ENCODE assay signal across 17 cellular contexts in the genomic region with DNA sequence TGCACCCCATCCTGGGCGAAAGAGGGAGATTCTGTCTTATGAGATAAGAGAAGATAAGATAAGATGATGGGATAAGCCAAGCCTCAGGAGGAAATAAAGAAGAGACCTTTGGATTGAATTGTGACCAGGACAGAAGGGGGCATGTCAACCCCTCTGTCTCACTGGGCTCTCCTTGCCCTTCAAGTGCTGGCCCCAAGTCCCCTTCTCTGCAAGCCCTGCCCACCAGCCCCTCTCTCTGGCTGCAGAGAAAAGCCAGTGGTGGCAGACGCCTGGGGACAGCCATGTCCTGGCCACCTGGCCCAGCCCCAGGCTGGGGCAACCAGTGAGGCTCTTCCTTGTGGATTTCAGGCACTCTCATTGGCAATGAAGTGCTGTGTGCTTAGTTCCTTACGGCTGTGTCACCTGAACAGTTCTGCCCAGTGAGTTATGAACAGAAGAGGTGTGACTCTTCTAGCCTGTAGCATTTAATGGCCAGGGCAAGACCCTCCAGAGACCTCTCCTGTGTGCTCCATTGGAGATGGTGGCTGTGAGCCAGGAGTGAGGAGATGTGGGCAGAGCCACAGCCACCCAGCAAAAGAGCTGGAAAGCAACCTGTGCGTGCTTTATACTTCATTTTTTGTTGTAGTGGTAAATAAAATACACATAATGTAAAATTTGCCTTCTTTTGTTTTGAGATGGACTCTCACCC. TPM values are rescaled to one million over a fixed set of nuclear protein-coding genes. Genes with fewer than 3 reads are reported as not detected.
A peak's percentile ranks its signal among the peaks of the same experiment; 100 is the strongest.
DNase-seq lines count a peak whose midpoint lies in the region; ATAC-seq and TF ChIP-seq lines count a peak whose summit lies in the region.
"Had no signal": no experiment of that assay in that cellular context is flagged by ENCODE, and none has a peak within 500 bp of the region (broad histone marks: within the 10 kb centered on the region; RNA-seq: fewer than 3 reads in every experiment).

No MANE protein-coding gene starts in this region.

- no peak overlapping the region for H2BK5ac ChIP-seq in IMR-90 (ENCODE audit: low read depth, low read length, poor library complexity, severe bottlenecking)

- no peak overlapping the region for H3K4me3 ChIP-seq in IMR-90 (ENCODE audit: insufficient read depth, low read depth, low read length)
- H3K4me3 ChIP-seq in left lung, result no peak overlapping the region
- H3K4me3 ChIP-seq in parathyroid adenoma (ENCODE audit: low read depth, low read length), result no peak overlapping the region
- H3K4me3 ChIP-seq: HAP-1, SJSA1 had no signal

- no peak overlapping the region for H3K56ac ChIP-seq in IMR-90 (ENCODE audit: extremely low read depth, insufficient read depth, low read length)

- H2AFZ ChIP-seq in IMR-90 (replicated peaks; ENCODE audit: low read length, poor library complexity) (no peak overlapping the region), parathyroid adenoma (peak overlapping the region; percentile 46)

- no peak for TF ChIP-seq POLR2A in IMR-90 (IDR thresholded peaks at IDR 0.05; ENCODE audit: low read depth, low read length)

- ATAC-seq in IMR-90 (ENCODE audit: low read depth) (no peak), left lung (peak; percentile 77)
- ATAC-seq: Panc1 had no signal

- POLR2A ChIA-PET in IMR-90 (lab: Charles Lee; ENCODE audit: unreplicated experiment) (no interaction called here), RWPE1 (lab: Yijun Ruan, JAX; ENCODE audit: low non-redundant PET) (no interaction called here)

- TF ChIP-seq RAD21 in IMR-90 (IDR thresholded peaks at IDR 0.05; ENCODE audit: low read length), result no peak

- no peak overlapping the region for H2AK5ac ChIP-seq in IMR-90 (ENCODE audit: low read depth, low read length)

- in situ Hi-C loops in IMR-90 (cut with MboI; ENCODE audit: low sequenced_read_pairs), result loop anchor here (5.0 kb wide), 1 partner anchor 46 kb away; no protein-coding TSS in a partner anchor

- no peaks in the 10 kb centered on the region for H3K36me3 ChIP-seq in IMR-90 (ENCODE audit: control insufficient read depth, insufficient read depth, low read length)
- no peaks in the 10 kb centered on the region for H3K36me3 ChIP-seq in left lung
- no peaks in the 10 kb centered on the region for H3K36me3 ChIP-seq in parathyroid adenoma (ENCODE audit: control insufficient read depth, insufficient read depth, low read length)
- H3K36me3 ChIP-seq: BE2C, HAP-1, SJSA1 had no signal

- no peak overlapping the region for H3K18ac ChIP-seq in IMR-90 (ENCODE audit: low read depth, low read length)

- H2BK15ac ChIP-seq in IMR-90 (ENCODE audit: low read depth, low read length), result no peak overlapping the region

- dilution Hi-C loops in IMR-90 (cut with HindIII; ENCODE audit: low sequenced_read_pairs, unreplicated experiment), result no loop called here

- DNase-seq in IMR-90 (no peak), RWPE1 (ENCODE audit: low spot score) (no peak), left lung (no peak), germinal center (ENCODE audit: low spot score) (no peak), NCI-H1092 (lab: John Stamatoyannopoulos, UW) (no peak), T1000 (lab: John Stamatoyannopoulos, UW) (no peak)
- DNase-seq: BE2C; Karpas-422; MV-4-11; NCI-H1417; NCI-H1694 treated with DMSO at 0.1 percent for 48 hours; NCI-H2107; NK-92 treated with Interleukin-12 subunit alpha and Interleukin-12 subunit beta, amount 100 ng/mL, for 24 hours had no signal

- H3K79me2 ChIP-seq in parathyroid adenoma, result no peaks in the 10 kb centered on the region

- H2AK9ac ChIP-seq in IMR-90 (replicated peaks; ENCODE audit: low read depth, low read length, poor library complexity), result peak overlapping the region; percentile 55

- no peak overlapping the region for H4K5ac ChIP-seq in IMR-90 (ENCODE audit: low read depth, low read length)

- no peak overlapping the region for H2BK20ac ChIP-seq in IMR-90 (ENCODE audit: low read depth, low read length)

- CTCF ChIA-PET in IMR-90 (lab: Yijun Ruan, JAX) (no interaction called here), RWPE1 (lab: Yijun Ruan, JAX) (interaction anchor here (0.7 kb wide), 1 partner anchor 14 kb away, joined by 5 read pairs; no protein-coding TSS in a partner anchor)

- no peak overlapping the region for H4K91ac ChIP-seq in IMR-90 (ENCODE audit: insufficient read depth, low read depth, low read length)

- H3K9me1 ChIP-seq in IMR-90 (ENCODE audit: insufficient read depth, low read length), result no peaks in the 10 kb centered on the region

- H3K9me3 ChIP-seq in IMR-90 (ENCODE audit: control insufficient read depth, insufficient read depth, low read length) (peaks cover 3% of the 10 kb centered on the region), left lung (peaks cover 0 to 4% of the 10 kb centered on the region in 2 donors), parathyroid adenoma (ENCODE audit: control insufficient read depth, low read length) (no peaks in the 10 kb centered on the region)
- H3K9me3 ChIP-seq: HAP-1, SJSA1 had no signal

- H3K79me1 ChIP-seq in IMR-90 (ENCODE audit: low read depth in 1 of 2, low read length in 2 of 2), result no peaks in the 10 kb centered on the region

- no peak overlapping the region for H3K9ac ChIP-seq in IMR-90 (ENCODE audit: low read depth, low read length)
- H3K9ac ChIP-seq in parathyroid adenoma, result no peak overlapping the region

- H3K4me2 ChIP-seq in IMR-90 (ENCODE audit: low read depth, low read length), result no peak overlapping the region
- no peak overlapping the region for H3K4me2 ChIP-seq in parathyroid adenoma (ENCODE audit: low read length)

- TF ChIP-seq CTCF in IMR-90 (conservative IDR thresholded peaks at IDR 0.05; ENCODE audit: low read depth, low read length) (no peak), RWPE1 (conservative IDR thresholded peaks at IDR 0.05; ENCODE audit: low read depth) (no peak), left lung (IDR thresholded peaks at IDR 0.05) (no peak), parathyroid adenoma (IDR thresholded peaks at IDR 0.05) (no peak)

- H3K23ac ChIP-seq in IMR-90 (ENCODE audit: low read depth, low read length), result no peak overlapping the region

- H3K4me1 ChIP-seq in IMR-90 (ENCODE audit: control insufficient read depth, insufficient read depth, low read length), result no peaks in the 10 kb centered on the region
- H3K4me1 ChIP-seq in left lung, result peaks cover 0 to 11% of the 10 kb centered on the region in 2 donors
- H3K4me1 ChIP-seq in parathyroid adenoma, result peaks cover 2% of the 10 kb centered on the region
- H3K4me1 ChIP-seq: HAP-1, SJSA1 had no signal

- no TSS peak for BruUV-seq in IMR-90 (replicated peaks; lab: Mats Ljungman, UMichigan)

- H4K8ac ChIP-seq in IMR-90 (ENCODE audit: low read depth in 2 of 2, low read length in 2 of 2), result no peak overlapping the region

- no peak overlapping the region for H2BK120ac ChIP-seq in IMR-90 (ENCODE audit: low read depth, low read length)

- intact Hi-C loops in IMR-90 (cut with micrococcal nuclease), result no loop called here
- intact Hi-C loops in left lung (cut with DNase I), result no loop called here

- no peaks in the 10 kb centered on the region for H4K20me1 ChIP-seq in IMR-90 (ENCODE audit: insufficient read depth, low read length)

- H3K27ac ChIP-seq in IMR-90 (ENCODE audit: insufficient read depth, low read length) (no peak overlapping the region), RWPE1 (peak overlapping the region; percentile 24), left lung (peak overlapping the region in 1 of 2 donors; percentile 13), parathyroid adenoma (no peak overlapping the region)
- H3K27ac ChIP-seq: SJSA1 had no signal

- no peak overlapping the region for H3K14ac ChIP-seq in IMR-90 (replicated peaks; ENCODE audit: low read depth, low read length)

- peaks cover 2% of the 10 kb centered on the region; the same call in 1 of the 2 replicates for H3K27me3 ChIP-seq in IMR-90 (ENCODE audit: control insufficient read depth, insufficient read depth, low read length)
- H3K27me3 ChIP-seq in left lung, result no peaks in the 10 kb centered on the region
- H3K27me3 ChIP-seq in parathyroid adenoma (ENCODE audit: control insufficient read depth, insufficient read depth, low read length), result no peaks in the 10 kb centered on the region
- H3K27me3 ChIP-seq: BE2C, SJSA1 had no signal

- H3K4ac ChIP-seq in IMR-90 (ENCODE audit: low read depth, low read length), result no peak overlapping the region

- no CpG with 5 or more reads among the region's 4 CpGs for WGBS in IMR-90 (ENCODE audit: extremely low coverage in 2 of 2, insufficient read length in 1 of 2), 2 experiments

TF ChIP-seq in IMR-90, 13 proteins besides CTCF, POLR2A, EP300 and RAD21 (continues in another document):
- TF ChIP-seq, protein P1, sequence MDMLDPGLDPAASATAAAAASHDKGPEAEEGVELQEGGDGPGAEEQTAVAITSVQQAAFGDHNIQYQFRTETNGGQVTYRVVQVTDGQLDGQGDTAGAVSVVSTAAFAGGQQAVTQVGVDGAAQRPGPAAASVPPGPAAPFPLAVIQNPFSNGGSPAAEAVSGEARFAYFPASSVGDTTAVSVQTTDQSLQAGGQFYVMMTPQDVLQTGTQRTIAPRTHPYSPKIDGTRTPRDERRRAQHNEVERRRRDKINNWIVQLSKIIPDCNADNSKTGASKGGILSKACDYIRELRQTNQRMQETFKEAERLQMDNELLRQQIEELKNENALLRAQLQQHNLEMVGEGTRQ (IDR thresholded peaks at IDR 0.05; ENCODE audit: low read depth, low read length), result no peak
- TF ChIP-seq MXI1 (IDR thresholded peaks at IDR 0.05; ENCODE audit: borderline replicate concordance, low read depth, low read length) (no peak), BHLHE40 (IDR thresholded peaks at IDR 0.05; ENCODE audit: low read depth, low read length) (no peak), FOS (IDR thresholded peaks at IDR 0.05; ENCODE audit: low read depth, low read length) (no peak), MAZ (IDR thresholded peaks at IDR 0.05; ENCODE audit: borderline replicate concordance, low read depth, low read length) (no peak), RFX5 (IDR thresholded peaks at IDR 0.05; ENCODE audit: low read depth, low read length) (no peak), CHD1 (IDR thresholded peaks at IDR 0.05; ENCODE audit: low read depth, low read length) (no peak)

RNA-seq across cellular contexts. Expression of a gene that starts 6.1 kb away (rescaled TPM):
- 24.4 and 25.8 TPM in 2 replicates for total RNA-seq in IMR-90 (2012; rRNA removed)
- 65.7 and 67.1 TPM in 2 replicates for polyA plus RNA-seq in IMR-90 (2012; rRNA removed)
- 38.7 and 95.6 TPM in 2 replicates for polyA plus RNA-seq in IMR-90 (2012; cell fraction: cytosol; rRNA removed)
- polyA plus RNA-seq in IMR-90 (2012; cell fraction: nucleus; rRNA removed; ENCODE audit: low replicate concordance), result 53.9 and 143 TPM in 2 replicates
- 10 to 100 TPM; 63.1 to 63.6 TPM for total RNA-seq in left lung

RNA-seq across cellular contexts. Expression of a gene that starts 29.4 kb away (rescaled TPM):
- total RNA-seq in IMR-90 (2012; rRNA removed) (20.8 and 21.9 TPM in 2 replicates), left lung (100 to 1,000 TPM; 238 to 291 TPM)
- 31.8 and 37.5 TPM in 2 replicates for polyA plus RNA-seq in IMR-90 (2012; rRNA removed)
- 25.9 and 51.6 TPM in 2 replicates for polyA plus RNA-seq in IMR-90 (2012; cell fraction: cytosol; rRNA removed)
- 57.0 and 142 TPM in 2 replicates for polyA plus RNA-seq in IMR-90 (2012; cell fraction: nucleus; rRNA removed; ENCODE audit: low replicate concordance)

Comparison
In these comparisons a context has a peak if more than half of its experiments do, and no peak if none do; other contexts are left out.
1. RNA of a gene that starts 29.4 kb away (total RNA-seq): 238 to 291 TPM in left lung; 20.8 to 21.9 TPM in IMR-90; every median in the first group is over 10 times any median in the second.